Comparison of ENCODE assay signal across 31 cellular contexts in genomic region chr12:100115291-100115690, GRCh38.
"Had no signal": no experiment of that assay in that cellular context is flagged by ENCODE, and none has a peak within 500 bp of the region (broad histone marks: within the 10 kb centered on the region; RNA-seq: fewer than 3 reads in every experiment).

No MANE protein-coding gene starts in this region.

- DNase-seq: naive B cell; naive thymus-derived CD8-positive, alpha-beta T cell; nephron progenitor cell; occipital lobe; ovary; posterior cingulate gyrus; psoas muscle; right cardiac atrium; right lobe of liver; spleen; stimulated activated CD4-positive, alpha-beta T cell treated with anti-CD3 and anti-CD28 coated beads, Interleukin-12 subunit alpha, Interleukin-12 subunit beta, amount 100 ng/mL, for 4 hours; stimulated activated CD4-positive, alpha-beta T cell treated with anti-CD3 and anti-CD28 coated beads, Interleukin-1b, Interleukin-23, amount 100 ng/mL, for 48 hours; stimulated activated CD4-positive, alpha-beta T cell treated with anti-CD3 and anti-CD28 coated beads, Interleukin-4, amount 100 ng/mL, for 1 hour; stimulated activated CD4-positive, alpha-beta T cell treated with anti-CD3 and anti-CD28 coated beads, Interleukin-4, amount 100 ng/mL, for 4 hours; stimulated activated CD8-positive, alpha-beta memory T cell treated with anti-CD3 and anti-CD28 coated beads, Interleukin-4, amount 100 ng/mL, for 48 hours; stimulated activated naive CD4-positive, alpha-beta T cell; stimulated activated naive CD8-positive, alpha-beta T cell treated with anti-CD3 and anti-CD28 coated beads, Interleukin-15, amount 100 ng/mL, for 72 hours; stimulated activated naive CD8-positive, alpha-beta T cell treated with anti-CD3 and anti-CD28 coated beads, Interleukin-15, Interleukin-2, amounts not matched to agents 100 U/mL and 50 U/mL, for 24 hours; substantia nigra; testis; tibial artery; transverse colon; upper lobe of left lung had no signal

- H3K27ac ChIP-seq: neural progenitor cell, ovary, parathyroid adenoma, psoas muscle, right lobe of liver, spleen, suprapubic skin, testis, tibial artery, transverse colon, upper lobe of left lung had no signal

- H3K9me3 ChIP-seq: ovary, right lobe of liver, testis, tibial artery had no signal

- ATAC-seq: naive thymus-derived CD8-positive, alpha-beta T cell; natural killer cell treated with Interleukin-12 subunit alpha and Interleukin-12 subunit beta and Interleukin-15 and Interleukin-18, amount 100 ng/mL, for 72 hours; psoas muscle; right cardiac atrium; right lobe of liver; stimulated activated memory B cell treated with anti-CD40 and anti-IgM and Interleukin-4, amounts not matched to agents 10 μg/mL and 1 μg/mL and 100 μg/mL, for 72 hours; stimulated activated naive CD8-positive, alpha-beta T cell treated with anti-CD3 and anti-CD28 coated beads, Interleukin-15, amount 100 ng/mL, for 72 hours; stimulated activated naive CD8-positive, alpha-beta T cell treated with anti-CD3 and anti-CD28 coated beads, Interleukin-15, Interleukin-2, amounts not matched to agents 100 U/mL and 50 U/mL, for 24 hours had no signal

- H3K9me3 Mint-ChIP-seq: natural killer cell treated with Interleukin-12 subunit alpha and Interleukin-12 subunit beta and Interleukin-15 and Interleukin-18, amount 100 ng/mL, for 72 hours had no signal

- H3K4me3 Mint-ChIP-seq: naive thymus-derived CD8-positive, alpha-beta T cell; natural killer cell treated with Interleukin-12 subunit alpha and Interleukin-12 subunit beta and Interleukin-15 and Interleukin-18, amount 100 ng/mL, for 72 hours; nephron progenitor cell; neural progenitor cell; stimulated activated memory B cell treated with anti-CD40 and anti-IgM and Interleukin-4, amounts not matched to agents 10 μg/mL and 1 μg/mL and 100 μg/mL, for 72 hours; stimulated activated naive CD8-positive, alpha-beta T cell treated with anti-CD3 and anti-CD28 coated beads, Interleukin-15, amount 100 ng/mL, for 72 hours had no signal

- H3K27ac Mint-ChIP-seq: naive thymus-derived CD8-positive, alpha-beta T cell; natural killer cell treated with Interleukin-12 subunit alpha and Interleukin-12 subunit beta and Interleukin-15 and Interleukin-18, amount 100 ng/mL, for 72 hours; nephron progenitor cell; neural progenitor cell; progenitor cell of endocrine pancreas; stimulated activated memory B cell treated with anti-CD40 and anti-IgM and Interleukin-4, amounts not matched to agents 10 μg/mL and 1 μg/mL and 100 μg/mL, for 72 hours; stimulated activated naive CD8-positive, alpha-beta T cell treated with anti-CD3 and anti-CD28 coated beads, Interleukin-15, amount 100 ng/mL, for 72 hours had no signal

- H3K27me3 ChIP-seq: neural progenitor cell, ovary, right lobe of liver, spleen, suprapubic skin, testis, tibial artery, transverse colon, upper lobe of left lung had no signal

- H3K36me3 ChIP-seq: neural progenitor cell, ovary, right lobe of liver, suprapubic skin, tibial artery, transverse colon, upper lobe of left lung had no signal

- H3K27me3 Mint-ChIP-seq: naive B cell; naive thymus-derived CD8-positive, alpha-beta T cell; natural killer cell treated with Interleukin-12 subunit alpha and Interleukin-12 subunit beta and Interleukin-15 and Interleukin-18, amount 100 ng/mL, for 72 hours; progenitor cell of endocrine pancreas; stimulated activated memory B cell treated with anti-CD40 and anti-IgM and Interleukin-4, amounts not matched to agents 10 μg/mL and 1 μg/mL and 100 μg/mL, for 72 hours; stimulated activated naive CD8-positive, alpha-beta T cell treated with anti-CD3 and anti-CD28 coated beads, Interleukin-15, amount 100 ng/mL, for 72 hours had no signal

- H3K4me1 ChIP-seq: neural progenitor cell, psoas muscle, right lobe of liver, testis, tibial artery, transverse colon, upper lobe of left lung had no signal

- H3K4me1 Mint-ChIP-seq: nephron progenitor cell had no signal

- H3K4me3 ChIP-seq: neural progenitor cell, ovary, psoas muscle, right lobe of liver, skin epidermis, smooth muscle cell, spleen, suprapubic skin, testis, tibial artery, transverse colon, upper lobe of left lung had no signal
